Comparison of ENCODE assay signal across 8 cellular contexts in genomic region chr12:48000878-48001321, GRCh38. TPM values are rescaled to one million over a fixed set of nuclear protein-coding genes. Genes with fewer than 3 reads are reported as not detected.
DNase-seq lines count a peak whose midpoint lies in the region; ATAC-seq lines count a peak whose summit lies in the region.

No MANE protein-coding gene starts in this region.

- ATAC-seq in stimulated activated naive B cell treated with anti-CD40 and anti-IgM and Interleukin-4, amounts not matched to agents 10 μg/mL and 1 μg/mL and 100 μg/mL, for 72 hours (replicated peaks) = no peak
- ATAC-seq in HG02870 (IDR thresholded peaks at IDR 0.05; ENCODE audit: unreplicated experiment) (no peak), GM19351 (IDR thresholded peaks at IDR 0.05; ENCODE audit: unreplicated experiment) (no peak)

- H3K9me3 ChIP-seq in MG63 (no peaks in the 10 kb centered on the region), iPS-18c (ENCODE audit: control insufficient read depth, insufficient read depth, low read length) (no peaks in the 10 kb centered on the region)

- H3K9me3 Mint-ChIP-seq in stimulated activated naive B cell treated with anti-CD40 and anti-IgM and Interleukin-4, amounts not matched to agents 10 μg/mL and 1 μg/mL and 100 μg/mL, for 72 hours = no peaks in the 10 kb centered on the region

- DNase-seq in DMS53 treated with DMSO at 0.1 percent for 48 hours (lab: John Stamatoyannopoulos, UW; ENCODE audit: unreplicated experiment) (peak; percentile 91), MG63 (peak; percentile 30), amniotic epithelial cell (ENCODE audit: low read depth) (peak; percentile 60), caudate nucleus (lab: John Stamatoyannopoulos, UW) (no peak)
- no peak for DNase-seq in stimulated activated naive B cell treated with anti-CD40 and anti-IgM and Interleukin-4, amounts not matched to agents 10 μg/mL and 1 μg/mL and 100 μg/mL, for 72 hours

- peak overlapping the region; percentile 72 to 77 for H3K4me3 Mint-ChIP-seq in stimulated activated naive B cell treated with anti-CD40 and anti-IgM and Interleukin-4, amounts not matched to agents 10 μg/mL and 1 μg/mL and 100 μg/mL, for 72 hours

- peak overlapping the region; percentile 74 for H3K27ac Mint-ChIP-seq in stimulated activated naive B cell treated with anti-CD40 and anti-IgM and Interleukin-4, amounts not matched to agents 10 μg/mL and 1 μg/mL and 100 μg/mL, for 72 hours

- H3K4me3 ChIP-seq in MG63 (peak overlapping the region; percentile 39), iPS-18c (ENCODE audit: insufficient read depth, low read depth, low read length) (peak overlapping the region; percentile 57; the same call in 1 of the 2 replicates)

- no peak overlapping the region for H3K27ac ChIP-seq in caudate nucleus (ENCODE audit: low read depth, low read length)

- no peaks in the 10 kb centered on the region for H3K36me3 Mint-ChIP-seq in stimulated activated naive B cell treated with anti-CD40 and anti-IgM and Interleukin-4, amounts not matched to agents 10 μg/mL and 1 μg/mL and 100 μg/mL, for 72 hours

- H3K36me3 ChIP-seq in MG63 = no peaks in the 10 kb centered on the region

- H3K4me1 Mint-ChIP-seq in stimulated activated naive B cell treated with anti-CD40 and anti-IgM and Interleukin-4, amounts not matched to agents 10 μg/mL and 1 μg/mL and 100 μg/mL, for 72 hours = peaks cover 23 to 44% of the 10 kb centered on the region in 2 donors

- peaks cover 71 to 82% of the 10 kb centered on the region in 2 donors for H3K27me3 Mint-ChIP-seq in stimulated activated naive B cell treated with anti-CD40 and anti-IgM and Interleukin-4, amounts not matched to agents 10 μg/mL and 1 μg/mL and 100 μg/mL, for 72 hours

- H3K27me3 ChIP-seq in MG63 = peaks cover 73% of the 10 kb centered on the region

RNA-seq across cellular contexts. Expression of gene COL2A1, which starts 3.4 kb away (rescaled TPM):
- not detected in 2 replicates for total RNA-seq in MG63 (2014; rRNA removed; shearing (Covaris generic); ENCODE audit: low replicate concordance)

RNA-seq across cellular contexts. Expression of gene TMEM106C, which starts 37.5 kb away (rescaled TPM):
- total RNA-seq in MG63 (2014; rRNA removed; shearing (Covaris generic); ENCODE audit: low replicate concordance) = 130 and 148 TPM in 2 replicates

Comparison
In these comparisons a context has a peak if more than half of its experiments do, and no peak if none do; other contexts are left out.
1. DNase-seq: peak in DMS53 treated with DMSO at 0.1 percent for 48 hours (single experiment), MG63 (single experiment) and amniotic epithelial cell (single experiment); none in stimulated activated naive B cell treated with anti-CD40 and anti-IgM and Interleukin-4, amounts not matched to agents 10 μg/mL and 1 μg/mL and 100 μg/mL, for 72 hours (single experiment) and caudate nucleus (0 of 61).